In genomic region chr9:69975681-69976080, GRCh38 we compare ENCODE assay signal across 1 cellular context.
TF ChIP-seq lines count a peak whose summit lies in the region.

No MANE protein-coding gene starts in this region.

TF ChIP-seq in H1, 55 proteins besides CTCF, POLR2A, EP300 and RAD21:
- TF ChIP-seq SIX5 (IDR thresholded peaks at IDR 0.05; ENCODE audit: low read depth, low read length) = no peak
- no peak for TF ChIP-seq RBBP5 (IDR thresholded peaks at IDR 0.05; ENCODE audit: borderline replicate concordance, low read depth, low read length)
- no peak for TF ChIP-seq SIN3A (conservative IDR thresholded peaks at IDR 0.05 in 1 of 2, IDR thresholded peaks at IDR 0.05 in 1 of 2; ENCODE audit: low read depth in 1 of 2, low read length in 2 of 2)
- TF ChIP-seq E2F6 (IDR thresholded peaks at IDR 0.05) = no peak
- TF ChIP-seq POU5F1 (IDR thresholded peaks at IDR 0.05; ENCODE audit: low read depth, low read length) = no peak
- TF ChIP-seq SP2 (IDR thresholded peaks at IDR 0.05; ENCODE audit: low read length) = no peak
- no peak for TF ChIP-seq EZH2 (IDR thresholded peaks at IDR 0.05; ENCODE audit: low read depth, low read length, severe bottlenecking)
- no peak for TF ChIP-seq CBX5 (IDR thresholded peaks at IDR 0.05; ENCODE audit: low read depth, low read length)
- TF ChIP-seq ATF2 (IDR thresholded peaks at IDR 0.05; ENCODE audit: low read length) = no peak
- TF ChIP-seq SAP30 (IDR thresholded peaks at IDR 0.05; ENCODE audit: insufficient read depth, insufficient replicate concordance, low read length) = no peak
- no peak for TF ChIP-seq SRF (IDR thresholded peaks at IDR 0.05; ENCODE audit: low read depth, low read length)
- TF ChIP-seq SP4 (IDR thresholded peaks at IDR 0.05; ENCODE audit: low read length) = no peak
- TF ChIP-seq, protein P1, sequence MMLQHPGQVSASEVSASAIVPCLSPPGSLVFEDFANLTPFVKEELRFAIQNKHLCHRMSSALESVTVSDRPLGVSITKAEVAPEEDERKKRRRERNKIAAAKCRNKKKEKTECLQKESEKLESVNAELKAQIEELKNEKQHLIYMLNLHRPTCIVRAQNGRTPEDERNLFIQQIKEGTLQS (IDR thresholded peaks at IDR 0.05; ENCODE audit: insufficient read depth, low read depth, low read length) = no peak
- TF ChIP-seq RNF2 (IDR thresholded peaks at IDR 0.05; ENCODE audit: borderline replicate concordance, low read depth, low read length, missing control alignments, poor library complexity, severe bottlenecking) = no peak
- TF ChIP-seq GABPA (IDR thresholded peaks at IDR 0.05; ENCODE audit: borderline replicate concordance, insufficient read depth, low read length) = no peak
- TF ChIP-seq SUZ12 (IDR thresholded peaks at IDR 0.05; ENCODE audit: low read length) = no peak
- TF ChIP-seq POLR2AphosphoS5 (IDR thresholded peaks at IDR 0.05; ENCODE audit: low read depth, low read length) = no peak
- no peak for TF ChIP-seq JUN (IDR thresholded peaks at IDR 0.05; ENCODE audit: low read depth, low read length)
